Comparison of ENCODE assay signal across 11 cellular contexts in the genomic region with DNA sequence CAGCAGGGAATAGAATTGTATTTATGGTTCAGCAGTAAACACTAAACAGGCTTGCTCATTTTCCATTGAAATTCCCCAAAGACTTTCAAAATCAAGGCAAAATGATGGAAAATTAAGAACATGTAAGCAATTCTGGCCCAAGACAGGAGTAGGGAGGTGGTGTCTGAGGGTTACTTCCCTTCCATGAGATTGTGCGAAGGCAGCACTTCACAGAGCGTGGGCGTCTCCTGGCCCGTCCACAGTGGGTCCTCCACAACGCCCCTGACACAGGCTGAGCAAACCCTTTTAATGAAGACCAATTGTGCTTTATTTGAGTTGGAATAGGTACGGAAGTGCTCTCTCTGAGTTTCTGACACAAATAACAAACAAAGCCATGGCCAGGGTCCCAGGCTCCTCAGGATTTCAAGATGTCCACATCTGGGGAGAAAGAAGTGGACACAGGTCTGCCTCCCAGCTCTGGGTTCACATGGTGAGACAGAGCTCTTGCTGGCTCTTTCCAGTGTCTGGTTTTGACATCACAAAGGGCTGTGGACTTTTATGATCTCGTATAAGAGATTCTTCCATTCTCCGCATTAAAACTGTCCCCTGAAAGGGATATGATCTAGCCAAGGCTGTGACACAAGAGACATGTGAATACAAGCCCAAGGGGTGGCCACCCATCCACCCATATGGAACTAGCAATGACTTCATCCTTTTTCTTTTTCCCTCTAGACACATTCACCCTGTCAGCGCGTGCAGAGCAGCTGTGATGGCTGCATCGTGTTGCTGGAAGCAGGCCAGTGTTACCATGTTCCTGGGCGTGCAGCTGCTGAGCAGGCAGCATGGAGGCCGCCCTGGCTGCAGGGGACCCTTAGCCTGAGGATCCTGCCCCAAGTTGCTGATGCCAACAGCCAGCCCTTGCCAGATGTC.
A peak's percentile ranks its signal among the peaks of the same experiment; 100 is the strongest.
DNase-seq lines count a peak whose midpoint lies in the region; ATAC-seq and TF ChIP-seq lines count a peak whose summit lies in the region.
"Had no signal": no experiment of that assay in that cellular context is flagged by ENCODE, and none has a peak within 500 bp of the region (broad histone marks: within the 10 kb centered on the region; RNA-seq: fewer than 3 reads in every experiment).

No MANE protein-coding gene starts in this region.

- no peak for TF ChIP-seq POLR2A in esophagus muscularis mucosa (IDR thresholded peaks at IDR 0.05; ENCODE audit: low read depth)

- no peak for TF ChIP-seq EP300 in esophagus muscularis mucosa (IDR thresholded peaks at IDR 0.05)

- peak overlapping the region; percentile 28 for H2AFZ ChIP-seq in ACC112 (ENCODE audit: low read length, unreplicated experiment)

- H3K4me1 ChIP-seq in ACC112 (ENCODE audit: control insufficient read depth, insufficient read depth, low read length, unreplicated experiment) (peaks cover 53% of the 10 kb centered on the region), esophagus muscularis mucosa (no peaks in the 10 kb centered on the region)
- H3K4me1 ChIP-seq: BLaER1 had no signal

- DNase-seq in NCI-H146 (lab: John Stamatoyannopoulos, UW) (peak; percentile 71), coronary artery (ENCODE audit: low spot score) (peak; percentile 65), kidney tubule cell (ENCODE audit: low spot score) (peak; percentile 36), esophagus muscularis mucosa (ENCODE audit: extremely low spot score) (no peak)
- DNase-seq in stimulated activated CD8-positive, alpha-beta memory T cell treated with anti-CD3 and anti-CD28 coated beads, Interleukin-4, amount 100 ng/mL, for 48 hours: no peak
- DNase-seq: activated CD8-positive, alpha-beta memory T cell treated with anti-CD3 and anti-CD28 coated beads, Interleukin-2, amount 10 ng/mL, durations not matched to agents 7 days and 5 days; SIG-M5 had no signal

- TF ChIP-seq CTCF in coronary artery (IDR thresholded peaks at IDR 0.05) (no peak), esophagus muscularis mucosa (IDR thresholded peaks at IDR 0.05) (no peak)

- no peaks in the 10 kb centered on the region for H3K27me3 ChIP-seq in ACC112 (ENCODE audit: insufficient read depth, low read length)
- H3K27me3 ChIP-seq in esophagus muscularis mucosa: no peaks in the 10 kb centered on the region
- H3K27me3 ChIP-seq: BLaER1 had no signal

- WGBS in esophagus muscularis mucosa: 65% methylated on average over 13 of the region's 13 CpGs

- H3K27ac ChIP-seq in ACC112 (ENCODE audit: low read depth, low read length) (peak overlapping the region; percentile 99), coronary artery (no peak overlapping the region), esophagus muscularis mucosa (replicated peaks in 1 of 4) (no peak overlapping the region)
- H3K27ac ChIP-seq: BLaER1 had no signal

- intact Hi-C loops in esophagus muscularis mucosa (cut with DNase I): no loop called here

- H3K79me2 ChIP-seq in ACC112 (ENCODE audit: control insufficient read depth, insufficient read depth, low read length, unreplicated experiment): peaks cover 45% of the 10 kb centered on the region

- ATAC-seq in GM21515 (IDR thresholded peaks at IDR 0.05; ENCODE audit: unreplicated experiment) (no peak), GM18520 (IDR thresholded peaks at IDR 0.05; ENCODE audit: unreplicated experiment) (no peak)
- ATAC-seq: activated CD8-positive, alpha-beta memory T cell treated with anti-CD3 and anti-CD28 coated beads, Interleukin-2, amount 10 ng/mL, durations not matched to agents 7 days and 5 days had no signal

- H3K4me3 ChIP-seq in ACC112 (ENCODE audit: low read depth, low read length) (peak overlapping the region; percentile 47; the same call in 1 of the 2 replicates), coronary artery (no peak overlapping the region), esophagus muscularis mucosa (no peak overlapping the region)
- H3K4me3 ChIP-seq: BLaER1 had no signal

- no peaks in the 10 kb centered on the region for H3K36me3 ChIP-seq in ACC112 (ENCODE audit: insufficient read depth, low read length)
- no peaks in the 10 kb centered on the region for H3K36me3 ChIP-seq in esophagus muscularis mucosa
- H3K36me3 ChIP-seq: BLaER1 had no signal

- H3K9me3 ChIP-seq in esophagus muscularis mucosa: no peaks in the 10 kb centered on the region
- H3K9me3 ChIP-seq: BLaER1 had no signal

Comparison
In these comparisons a context has a peak if more than half of its experiments do, and no peak if none do; other contexts are left out.
1. DNase-seq: peak in NCI-H146 (single experiment), coronary artery (single experiment) and kidney tubule cell (single experiment); none in esophagus muscularis mucosa (single experiment) and stimulated activated CD8-positive, alpha-beta memory T cell treated with anti-CD3 and anti-CD28 coated beads, Interleukin-4, amount 100 ng/mL, for 48 hours (single experiment).